ENCODE assay signal across 8 cellular contexts in the genomic region with DNA sequence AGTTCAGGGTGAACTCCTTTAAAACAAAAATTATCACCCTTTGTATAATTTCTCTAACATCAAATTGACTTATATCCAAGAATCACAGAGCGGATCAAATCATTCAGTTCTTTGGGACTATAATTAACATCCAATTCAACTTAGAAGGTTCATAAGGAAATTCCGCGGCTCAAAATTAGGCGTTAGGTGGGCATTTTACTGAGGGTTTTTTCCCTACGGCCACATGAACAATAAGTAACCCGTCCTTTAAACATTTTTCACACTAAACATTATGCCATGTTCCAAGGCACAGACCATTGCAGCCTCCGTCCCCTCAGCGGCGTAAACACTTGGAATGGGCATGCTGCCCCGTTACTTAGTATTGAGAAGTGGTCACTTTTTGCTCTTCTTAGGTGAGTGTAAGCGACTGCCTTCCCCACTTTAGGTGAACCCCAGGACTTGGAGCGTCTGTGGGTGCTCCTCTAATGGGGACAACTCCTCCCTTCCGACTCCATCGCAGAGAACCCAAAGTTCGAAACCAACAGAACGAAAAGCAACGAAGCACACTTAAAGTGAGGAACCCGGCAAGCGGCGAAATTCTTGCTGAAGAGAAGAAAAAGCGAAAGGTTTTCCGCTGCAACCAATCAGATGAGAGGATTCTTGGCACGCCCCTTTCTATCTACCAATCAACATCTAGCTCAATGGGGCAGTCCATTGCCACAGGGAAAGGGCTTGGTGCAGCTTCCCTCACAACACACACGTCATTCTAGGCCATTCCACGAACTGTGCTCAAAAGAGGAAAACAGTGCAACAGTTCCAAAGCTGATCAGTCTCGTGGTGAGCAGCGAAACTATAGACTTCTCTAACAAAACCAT.
DNase-seq lines count a peak whose midpoint lies in the region; ATAC-seq lines count a peak whose summit lies in the region.

No MANE protein-coding gene starts in this region.

- peaks cover 35% of the 10 kb centered on the region for H3K4me1 Mint-ChIP-seq in T-helper 1 cell treated with Interleukin-12 subunit alpha and Interleukin-12 subunit beta and Interleukin-4 antibody, amounts not matched to agents 30 μg/mL and 1 μg/mL, for 36 hours (ENCODE audit: low read depth)

- peak; percentile 80 for ATAC-seq in GM18502 (IDR thresholded peaks at IDR 0.05; ENCODE audit: poor library complexity, unreplicated experiment)
- peak; percentile 73 for ATAC-seq in HG02885 (IDR thresholded peaks at IDR 0.05; ENCODE audit: poor library complexity, unreplicated experiment)

- peak overlapping the region; percentile 95 for H3K4me3 Mint-ChIP-seq in T-helper 1 cell treated with Interleukin-12 subunit alpha and Interleukin-12 subunit beta and Interleukin-4 antibody, amounts not matched to agents 30 μg/mL and 1 μg/mL, for 36 hours

- H3K9me3 Mint-ChIP-seq in T-helper 1 cell treated with Interleukin-12 subunit alpha and Interleukin-12 subunit beta and Interleukin-4 antibody, amounts not matched to agents 30 μg/mL and 1 μg/mL, for 36 hours: no peaks in the 10 kb centered on the region

- H3K36me3 Mint-ChIP-seq in T-helper 1 cell treated with Interleukin-12 subunit alpha and Interleukin-12 subunit beta and Interleukin-4 antibody, amounts not matched to agents 30 μg/mL and 1 μg/mL, for 36 hours (ENCODE audit: low read depth): no peaks in the 10 kb centered on the region

- peaks cover 13% of the 10 kb centered on the region for H3K27me3 Mint-ChIP-seq in T-helper 1 cell treated with Interleukin-12 subunit alpha and Interleukin-12 subunit beta and Interleukin-4 antibody, amounts not matched to agents 30 μg/mL and 1 μg/mL, for 36 hours (ENCODE audit: low read depth)

- DNase-seq in NCI-H1694 (lab: John Stamatoyannopoulos, UW) (peak; percentile 96), astrocyte of the hippocampus (ENCODE audit: low read depth, low spot score) (peak; percentile 98), hippocampal formation (lab: John Stamatoyannopoulos, UW) (peak; percentile 94 to 98), retina (peak; percentile 99), cortex of kidney (lab: John Stamatoyannopoulos, UW) (no peak)

- peak overlapping the region; percentile 99 for H3K27ac Mint-ChIP-seq in T-helper 1 cell treated with Interleukin-12 subunit alpha and Interleukin-12 subunit beta and Interleukin-4 antibody, amounts not matched to agents 30 μg/mL and 1 μg/mL, for 36 hours
